ENCODE assay signal across 23 cellular contexts in genomic region chr7:111364413-111364812, GRCh38.
DNase-seq lines count a peak whose midpoint lies in the region; ATAC-seq, FAIRE-seq and TF ChIP-seq lines count a peak whose summit lies in the region.
"Had no signal": no experiment of that assay in that cellular context is flagged by ENCODE, and none has a peak within 500 bp of the region (broad histone marks: within the 10 kb centered on the region; RNA-seq: fewer than 3 reads in every experiment).

No MANE protein-coding gene starts in this region.

- H3K4me1 ChIP-seq in A549 (peaks cover 27% of the 10 kb centered on the region), ovary (ENCODE audit: insufficient read depth) (no peaks in the 10 kb centered on the region)
- H3K4me1 ChIP-seq in CD4-positive, alpha-beta memory T cell (ENCODE audit: insufficient read depth, low read length): no peaks in the 10 kb centered on the region

- no peak for TF ChIP-seq POLR2A in A549 (IDR thresholded peaks at IDR 0.05; ENCODE audit: low read length)
- no peak for TF ChIP-seq POLR2A in ovary (IDR thresholded peaks at IDR 0.05)

- no peak overlapping the region for H3K27ac Mint-ChIP-seq in CD4-positive, alpha-beta T cell
- no peak overlapping the region for H3K27ac Mint-ChIP-seq in CD4-positive, alpha-beta memory T cell
- H3K27ac Mint-ChIP-seq: activated naive CD4-positive, alpha-beta T cell treated with anti-CD3 and anti-CD28 coated beads, Interleukin-2, amount 50 U/mL, for 72 hours; CD8-positive, alpha-beta T cell had no signal

- no peak overlapping the region for H3K4me3 ChIP-seq in A549
- H3K4me3 ChIP-seq in ovary: no peak overlapping the region
- H3K4me3 ChIP-seq in CD4-positive, alpha-beta memory T cell (ENCODE audit: low read length in 2 of 2): no peak overlapping the region
- H3K4me3 ChIP-seq: HAP-1, skin epidermis, tibial artery had no signal

- no peaks in the 10 kb centered on the region for H3K36me3 ChIP-seq in ovary
- no peaks in the 10 kb centered on the region for H3K36me3 ChIP-seq in CD4-positive, alpha-beta memory T cell (ENCODE audit: insufficient read depth, low read length)
- H3K36me3 ChIP-seq: HAP-1, neutrophil, tibial artery had no signal

- H3K4me2 ChIP-seq in A549: peak overlapping the region; percentile 39

- no peak overlapping the region for H3K4me3 Mint-ChIP-seq in CD4-positive, alpha-beta T cell
- no peak overlapping the region for H3K4me3 Mint-ChIP-seq in CD4-positive, alpha-beta memory T cell
- H3K4me3 Mint-ChIP-seq: CD8-positive, alpha-beta T cell had no signal

- TF ChIP-seq EP300 in A549 (IDR thresholded peaks at IDR 0.05) (peak; percentile 2 to 30; a peak in 1 of 5 replicates), ovary (IDR thresholded peaks at IDR 0.05) (no peak)

- TF ChIP-seq RAD21 in A549 (conservative IDR thresholded peaks at IDR 0.05 in 1 of 2, IDR thresholded peaks at IDR 0.05 in 1 of 2): no peak

- no peaks in the 10 kb centered on the region for H3K36me3 Mint-ChIP-seq in CD4-positive, alpha-beta T cell (ENCODE audit: low read depth)
- peaks cover 0 to 2% of the 10 kb centered on the region in 2 donors for H3K36me3 Mint-ChIP-seq in CD4-positive, alpha-beta memory T cell
- H3K36me3 Mint-ChIP-seq: activated naive CD4-positive, alpha-beta T cell treated with anti-CD3 and anti-CD28 coated beads, Interleukin-2, amount 50 U/mL, for 72 hours had no signal

- H3K27ac ChIP-seq in A549 (peak overlapping the region in 1 of 2 experiments; percentile 74; a peak in 3 of 6 replicates), ovary (no peak overlapping the region)
- H3K27ac ChIP-seq in CD4-positive, alpha-beta T cell (ENCODE audit: low read depth, low read length): no peak overlapping the region
- no peak overlapping the region for H3K27ac ChIP-seq in CD4-positive, alpha-beta memory T cell (ENCODE audit: low read depth, low read length)
- H3K27ac ChIP-seq: neutrophil, skin epidermis, tibial artery had no signal

- 20% methylated on average over 6 of the region's 6 CpGs for WGBS in A549 (ENCODE audit: missing lambda C conversion rate)
- 87 to 97% (median 88%) methylated on average over 6 of the region's 6 CpGs for WGBS in ovary, 3 donors

- H3K9me3 Mint-ChIP-seq in CD4-positive, alpha-beta T cell: no peaks in the 10 kb centered on the region
- no peaks in the 10 kb centered on the region for H3K9me3 Mint-ChIP-seq in CD4-positive, alpha-beta memory T cell
- H3K9me3 Mint-ChIP-seq: activated naive CD4-positive, alpha-beta T cell treated with anti-CD3 and anti-CD28 coated beads, Interleukin-2, amount 50 U/mL, for 72 hours; CD8-positive, alpha-beta T cell had no signal

- no peak for FAIRE-seq in A549 (lab: Jason Lieb, UNC)
- FAIRE-seq: islet of Langerhans had no signal

- TF ChIP-seq CTCF in A549 (IDR thresholded peaks at IDR 0.05) (no peak), ovary (IDR thresholded peaks at IDR 0.05) (no peak)
- TF ChIP-seq CTCF in CD4-positive, alpha-beta T cell (IDR thresholded peaks at IDR 0.05): no peak

- no peaks in the 10 kb centered on the region for H3K4me1 Mint-ChIP-seq in CD4-positive, alpha-beta T cell (ENCODE audit: low read depth)
- H3K4me1 Mint-ChIP-seq in CD4-positive, alpha-beta memory T cell: no peaks in the 10 kb centered on the region

- CTCF ChIA-PET in A549 (lab: Yijun Ruan, JAX): interaction anchor here (2.1 kb wide), 1 partner anchor 18 kb away, joined by 4 read pairs; no protein-coding TSS in a partner anchor
- CTCF ChIA-PET in CD4-positive, alpha-beta T cell (lab: Charles Lee): no interaction called here
- CTCF ChIA-PET in CD4-positive, alpha-beta memory T cell (lab: Charles Lee; ENCODE audit: partially characterized antibody): no interaction called here

- intact Hi-C loops in ovary (cut with DNase I): no loop called here
- intact Hi-C loops in CD4-positive, alpha-beta T cell (cut with DNase I, micrococcal nuclease): no loop called here
- intact Hi-C loops in CD4-positive, alpha-beta memory T cell (cut with micrococcal nuclease): no loop called here

- H3K27me3 Mint-ChIP-seq in CD4-positive, alpha-beta T cell: no peaks in the 10 kb centered on the region
- no peaks in the 10 kb centered on the region for H3K27me3 Mint-ChIP-seq in CD4-positive, alpha-beta memory T cell

- H3K9me3 ChIP-seq in A549 (no peaks in the 10 kb centered on the region), ovary (no peaks in the 10 kb centered on the region)
- no peaks in the 10 kb centered on the region for H3K9me3 ChIP-seq in CD4-positive, alpha-beta T cell (ENCODE audit: control insufficient read depth, low read length)
- no peaks in the 10 kb centered on the region for H3K9me3 ChIP-seq in CD4-positive, alpha-beta memory T cell (ENCODE audit: control insufficient read depth in 1 of 2, low read length in 2 of 2)
- H3K9me3 ChIP-seq: HAP-1, neutrophil, tibial artery had no signal

- POLR2A ChIA-PET in A549 (lab: Yijun Ruan, JAX): interaction anchor here (0.6 kb wide), 1 partner anchor 65 kb away, joined by 3 read pairs; no protein-coding TSS in a partner anchor
- POLR2A ChIA-PET in CD4-positive, alpha-beta T cell (lab: Charles Lee): no interaction called here
- POLR2A ChIA-PET in CD4-positive, alpha-beta memory T cell (lab: Charles Lee; ENCODE audit: partially characterized antibody): no interaction called here

- peak in 1 of 2 experiments; percentile 78; a peak in 3 of 6 replicates for ATAC-seq in A549
- no peak for ATAC-seq in CD4-positive, alpha-beta T cell (ENCODE audit: poor library complexity)
- ATAC-seq: activated naive CD4-positive, alpha-beta T cell treated with anti-CD3 and anti-CD28 coated beads, Interleukin-2, amount 50 U/mL, for 72 hours; CD8-positive, alpha-beta T cell had no signal

- no peaks in the 10 kb centered on the region for H3K27me3 ChIP-seq in ovary
- H3K27me3 ChIP-seq in CD4-positive, alpha-beta T cell (ENCODE audit: control insufficient read depth, insufficient read depth, low read length): no peaks in the 10 kb centered on the region
- no peaks in the 10 kb centered on the region for H3K27me3 ChIP-seq in CD4-positive, alpha-beta memory T cell (ENCODE audit: insufficient read depth, low read length)
- H3K27me3 ChIP-seq: neutrophil, tibial artery had no signal

- peak in 1 of 2 experiments; percentile 47 for DNase-seq in A549 (ENCODE audit: low read depth in 1 of 2, low spot score in 1 of 2)
- DNase-seq in LHCN-M2 (ENCODE audit: low read depth): peak; percentile 57
- peak; percentile 31 for DNase-seq in amniotic stem cell (lab: John Stamatoyannopoulos, UW)
- DNase-seq in fibroblast of the conjunctiva (ENCODE audit: low read depth): peak; percentile 26
- no peak for DNase-seq in ovary
- DNase-seq in CD4-positive, alpha-beta T cell: no peak
- no peak for DNase-seq in CD4-positive, alpha-beta memory T cell
- no peak for DNase-seq in superior temporal gyrus (ENCODE audit: extremely low spot score)
- DNase-seq: activated CD4-positive, alpha-beta T cell treated with anti-CD3 and anti-CD28 coated beads, Interleukin-2, amount 50 U/mL, for 4 hours; activated T-cell treated with anti-CD3 and anti-CD28 coated beads, Interleukin-2, amount 50 U/mL, for 1 hour; CD8-positive, alpha-beta T cell; central memory CD4-positive, alpha-beta T cell; midbrain; NCI-H1092; NCI-H2171 treated with DMSO at 0.1 percent for 48 hours; SHP77 treated with DMSO at 0.1 percent for 48 hours; T-helper 9 cell; tibial artery had no signal

TF ChIP-seq in A549, 52 proteins besides CTCF, POLR2A, EP300 and RAD21:
- no peak for TF ChIP-seq FOXS1 (CRISPR knock-in tag; IDR thresholded peaks at IDR 0.05)
- no peak for TF ChIP-seq CBX2 (IDR thresholded peaks at IDR 0.05; ENCODE audit: borderline replicate concordance, low read depth)
- no peak for TF ChIP-seq HEYL (CRISPR knock-in tag; IDR thresholded peaks at IDR 0.05)
- TF ChIP-seq JUNB (IDR thresholded peaks at IDR 0.05): peak; percentile 29; the same call in 1 of the 2 replicates
- TF ChIP-seq, protein P1, sequence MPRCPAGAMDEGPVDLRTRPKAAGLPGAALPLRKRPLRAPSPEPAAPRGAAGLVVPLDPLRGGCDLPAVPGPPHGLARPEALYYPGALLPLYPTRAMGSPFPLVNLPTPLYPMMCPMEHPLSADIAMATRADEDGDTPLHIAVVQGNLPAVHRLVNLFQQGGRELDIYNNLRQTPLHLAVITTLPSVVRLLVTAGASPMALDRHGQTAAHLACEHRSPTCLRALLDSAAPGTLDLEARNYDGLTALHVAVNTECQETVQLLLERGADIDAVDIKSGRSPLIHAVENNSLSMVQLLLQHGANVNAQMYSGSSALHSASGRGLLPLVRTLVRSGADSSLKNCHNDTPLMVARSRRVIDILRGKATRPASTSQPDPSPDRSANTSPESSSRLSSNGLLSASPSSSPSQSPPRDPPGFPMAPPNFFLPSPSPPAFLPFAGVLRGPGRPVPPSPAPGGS (IDR thresholded peaks at IDR 0.05): no peak
- TF ChIP-seq FOSL2 (IDR thresholded peaks at IDR 0.05): 0 out of 2 replicates have a peak, but pooled peaks have one; percentile 28
- peak; percentile 59 for TF ChIP-seq FOSL2 (CRISPR knock-in tag; IDR thresholded peaks at IDR 0.05)
- TF ChIP-seq, protein P2, sequence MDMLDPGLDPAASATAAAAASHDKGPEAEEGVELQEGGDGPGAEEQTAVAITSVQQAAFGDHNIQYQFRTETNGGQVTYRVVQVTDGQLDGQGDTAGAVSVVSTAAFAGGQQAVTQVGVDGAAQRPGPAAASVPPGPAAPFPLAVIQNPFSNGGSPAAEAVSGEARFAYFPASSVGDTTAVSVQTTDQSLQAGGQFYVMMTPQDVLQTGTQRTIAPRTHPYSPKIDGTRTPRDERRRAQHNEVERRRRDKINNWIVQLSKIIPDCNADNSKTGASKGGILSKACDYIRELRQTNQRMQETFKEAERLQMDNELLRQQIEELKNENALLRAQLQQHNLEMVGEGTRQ (IDR thresholded peaks at IDR 0.05): no peak
- TF ChIP-seq FOSB (CRISPR knock-in tag; IDR thresholded peaks at IDR 0.05): no peak
- peak; percentile 69 to 85 for TF ChIP-seq CEBPB (IDR thresholded peaks at IDR 0.05)
- no peak for TF ChIP-seq RARB (CRISPR knock-in tag; IDR thresholded peaks at IDR 0.05)
- no peak for TF ChIP-seq MYC (IDR thresholded peaks at IDR 0.05; ENCODE audit: borderline replicate concordance, low read length)
- TF ChIP-seq CBX8 (IDR thresholded peaks at IDR 0.05): no peak
- TF ChIP-seq KDM5A (IDR thresholded peaks at IDR 0.05): no peak
- no peak for TF ChIP-seq NR3C1 (IDR thresholded peaks at IDR 0.05)

Comparison
In these comparisons a context has a peak if more than half of its experiments do, and no peak if none do; other contexts are left out.
1. DNase-seq: peak in LHCN-M2 (single experiment), amniotic stem cell (single experiment) and fibroblast of the conjunctiva (single experiment); none in ovary (0 of 5), CD4-positive, alpha-beta T cell (0 of 10), CD4-positive, alpha-beta memory T cell (0 of 5) and superior temporal gyrus (single experiment).